ENCODE assay signal across 10 cellular contexts in the genomic region with DNA sequence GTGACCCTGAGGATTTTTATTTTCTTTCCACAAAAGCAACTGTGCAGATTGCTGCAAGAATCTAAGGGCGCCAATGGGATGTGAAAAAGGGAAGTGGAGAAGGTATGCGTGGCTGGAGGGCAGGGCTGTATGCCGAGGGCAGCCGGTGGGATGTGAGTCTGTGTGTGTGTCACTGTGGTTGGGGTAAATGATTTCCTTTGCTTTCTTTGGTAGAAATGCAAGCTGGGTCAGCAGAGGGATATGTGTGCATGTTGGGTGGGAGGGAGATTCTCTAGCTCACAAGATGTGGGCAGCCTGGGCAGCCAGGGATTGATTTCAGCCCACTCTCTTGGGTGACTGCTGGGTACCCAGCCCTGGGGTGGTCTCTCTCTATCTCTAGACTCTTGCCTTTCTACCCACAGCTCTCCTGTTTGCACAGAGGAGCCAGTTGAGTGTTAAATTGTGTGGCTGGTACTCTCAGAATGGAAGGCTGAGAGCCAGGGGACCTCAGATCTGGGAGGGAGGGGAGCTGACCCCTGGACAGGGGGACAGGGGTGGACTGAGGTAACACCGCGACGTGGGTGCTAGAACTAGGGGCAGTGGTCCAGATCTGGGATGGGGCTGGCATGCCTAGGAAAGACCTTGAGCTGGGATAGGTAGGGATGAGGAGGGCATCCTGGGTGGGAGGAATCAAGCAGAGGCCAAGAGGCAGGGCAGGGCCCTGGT. TPM values are rescaled to one million over a fixed set of nuclear protein-coding genes. Genes with fewer than 3 reads are reported as not detected.
A peak's percentile ranks its signal among the peaks of the same experiment; 100 is the strongest.
DNase-seq lines count a peak whose midpoint lies in the region; ATAC-seq lines count a peak whose summit lies in the region.
"Had no signal": no experiment of that assay in that cellular context is flagged by ENCODE, and none has a peak within 500 bp of the region (broad histone marks: within the 10 kb centered on the region; RNA-seq: fewer than 3 reads in every experiment).

No MANE protein-coding gene starts in this region.

- ATAC-seq in GM19438 (IDR thresholded peaks at IDR 0.05; ENCODE audit: low read depth, unreplicated experiment) (peak; percentile 48), HG03571 (IDR thresholded peaks at IDR 0.05; ENCODE audit: unreplicated experiment) (peak; percentile 72)
- peak; percentile 59 for ATAC-seq in activated T-helper 17 cell treated with anti-CD3 and anti-CD28 coated beads, Interleukin-2, amount 50 U/mL, for 72 hours (replicated peaks)

- H3K36me3 Mint-ChIP-seq in activated T-helper 17 cell treated with anti-CD3 and anti-CD28 coated beads, Interleukin-2, amount 50 U/mL, for 72 hours (ENCODE audit: low read depth): peaks cover 24% of the 10 kb centered on the region

- H3K9me3 Mint-ChIP-seq in activated T-helper 17 cell treated with anti-CD3 and anti-CD28 coated beads, Interleukin-2, amount 50 U/mL, for 72 hours: no peaks in the 10 kb centered on the region

- H3K27ac Mint-ChIP-seq in activated T-helper 17 cell treated with anti-CD3 and anti-CD28 coated beads, Interleukin-2, amount 50 U/mL, for 72 hours: peak overlapping the region; percentile 22

- H3K4me3 Mint-ChIP-seq in activated T-helper 17 cell treated with anti-CD3 and anti-CD28 coated beads, Interleukin-2, amount 50 U/mL, for 72 hours: peak overlapping the region; percentile 46

- peaks cover 16% of the 10 kb centered on the region for H3K27me3 Mint-ChIP-seq in activated T-helper 17 cell treated with anti-CD3 and anti-CD28 coated beads, Interleukin-2, amount 50 U/mL, for 72 hours

- intact Hi-C loops in posterior vena cava (cut with DNase I): no loop called here

- peaks cover 19% of the 10 kb centered on the region for H3K4me1 Mint-ChIP-seq in activated T-helper 17 cell treated with anti-CD3 and anti-CD28 coated beads, Interleukin-2, amount 50 U/mL, for 72 hours

- DNase-seq in posterior vena cava (ENCODE audit: low spot score): peak; percentile 78
- no peak for DNase-seq in NCI-H187 treated with DMSO at 0.1 percent for 48 hours (lab: John Stamatoyannopoulos, UW)
- DNase-seq in NCI-H1436 (lab: John Stamatoyannopoulos, UW): no peak
- no peak for DNase-seq in activated naive CD4-positive, alpha-beta T cell (lab: John Stamatoyannopoulos, UW)
- no peak for DNase-seq in NCI-H2029 treated with DMSO at 0.1 percent for 48 hours (lab: John Stamatoyannopoulos, UW)
- DNase-seq: activated CD4-positive, alpha-beta T cell treated with anti-CD3 and anti-CD28 coated beads, Interleukin-2, amount 50 U/mL, for 4 hours; MG63 had no signal

RNA-seq across cellular contexts. Expression of a gene that starts 3.5 kb away (rescaled TPM):
- total RNA-seq in activated T-helper 17 cell treated with anti-CD3 and anti-CD28 coated beads, Interleukin-2, amount 50 U/mL, for 72 hours: 10 to 100 TPM in 1 of 2 donors, 1 to 10 TPM in 1; 8.3 to 19.9 TPM
- 1 to 10 TPM; 4.3 to 6.8 TPM for total RNA-seq in posterior vena cava
